ENCODE assay signal across 26 cellular contexts in the genomic region with DNA sequence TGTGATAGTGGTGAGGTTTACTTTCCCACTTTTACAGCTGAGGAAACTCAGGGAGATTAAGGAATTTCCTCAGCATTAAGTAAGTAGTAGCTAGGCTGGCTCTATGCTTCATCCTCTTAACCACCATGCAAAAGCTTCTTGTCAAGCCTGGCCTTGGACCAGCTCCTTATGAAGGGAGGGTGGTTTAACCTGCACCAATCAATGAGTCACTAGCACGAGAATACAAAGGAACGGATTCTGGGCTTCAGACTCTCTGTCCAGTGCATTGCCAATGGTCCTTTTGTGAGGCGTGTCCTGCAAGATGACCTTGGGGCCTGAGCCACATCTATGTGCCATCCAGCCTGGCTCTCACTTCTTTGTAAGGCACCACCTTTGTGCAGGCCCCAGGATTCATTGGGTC.
DNase-seq lines count a peak whose midpoint lies in the region; ATAC-seq and TF ChIP-seq lines count a peak whose summit lies in the region.
"Had no signal": no experiment of that assay in that cellular context is flagged by ENCODE, and none has a peak within 500 bp of the region (broad histone marks: within the 10 kb centered on the region; RNA-seq: fewer than 3 reads in every experiment).

No MANE protein-coding gene starts in this region.

- peak overlapping the region in 1 of 2 experiments; percentile 63 for H3K14ac ChIP-seq in mesenchymal stem cell (ENCODE audit: low read length in 2 of 2)

- intact Hi-C loops in mammary epithelial cell (cut with micrococcal nuclease) = no loop called here
- intact Hi-C loops in mucosa of descending colon (cut with DNase I, micrococcal nuclease) = no loop called here

- BruUV-seq in mammary epithelial cell (replicated peaks; lab: Mats Ljungman, UMichigan) = no TSS peak

- H3K4me1 ChIP-seq in mammary epithelial cell (ENCODE audit: insufficient read depth, low read length) (peaks cover 37% of the 10 kb centered on the region), mesenchymal stem cell (ENCODE audit: control insufficient read depth, insufficient read depth, low read depth, low read length) (peaks cover 2% of the 10 kb centered on the region), mucosa of descending colon (ENCODE audit: low read depth) (no peaks in the 10 kb centered on the region)
- H3K4me1 ChIP-seq: vagina had no signal

- H2BK5ac ChIP-seq in mesenchymal stem cell (ENCODE audit: low read depth, low read length, poor library complexity, severe bottlenecking) = no peak overlapping the region

- H3K27me3 ChIP-seq in mammary epithelial cell (ENCODE audit: insufficient read depth, low read length) = no peaks in the 10 kb centered on the region
- peaks cover 0 to 33% of the 10 kb centered on the region in 2 experiments for H3K27me3 ChIP-seq in mesenchymal stem cell (ENCODE audit: control insufficient read depth in 1 of 2, insufficient read depth in 1 of 2, low read length in 2 of 2)
- H3K27me3 ChIP-seq: MG63, vagina had no signal

- H4K8ac ChIP-seq in mesenchymal stem cell (ENCODE audit: low read length) = no peak overlapping the region

- H3K4me2 ChIP-seq in mammary epithelial cell (ENCODE audit: insufficient read depth, low read depth, low read length) = no peak overlapping the region
- no peak overlapping the region for H3K4me2 ChIP-seq in mesenchymal stem cell (ENCODE audit: low read length, poor library complexity, severe bottlenecking)

- no peak overlapping the region for H2AK5ac ChIP-seq in mesenchymal stem cell (ENCODE audit: low read length, severe bottlenecking)

- H3K9me3 ChIP-seq in mammary epithelial cell (replicated peaks; ENCODE audit: insufficient read depth, low read length) (no peaks in the 10 kb centered on the region), mesenchymal stem cell (ENCODE audit: control insufficient read depth, low read length) (no peaks in the 10 kb centered on the region), mucosa of descending colon (no peaks in the 10 kb centered on the region)
- H3K9me3 ChIP-seq: MG63, thoracic aorta, vagina had no signal

- CTCF ChIA-PET in RWPE1 (lab: Yijun Ruan, JAX) (no interaction called here), mammary epithelial cell (lab: Charles Lee; ENCODE audit: low non-redundant PET) (interaction anchor here (0.7 kb wide), 1 partner anchor 16 kb away, joined by 4 read pairs; no protein-coding TSS in a partner anchor)

- H4K20me1 ChIP-seq in mammary epithelial cell (ENCODE audit: insufficient read depth, low read length) = no peaks in the 10 kb centered on the region

- in situ Hi-C loops in mammary epithelial cell (cut with MboI; ENCODE audit: low sequenced_read_pairs in 2 of 2) = no loop called here

- no peak for TF ChIP-seq CTCF in RWPE1 (conservative IDR thresholded peaks at IDR 0.05; ENCODE audit: low read depth)
- TF ChIP-seq CTCF in mammary epithelial cell (conservative IDR thresholded peaks at IDR 0.05 in 1 of 2, IDR thresholded peaks at IDR 0.05 in 1 of 2; ENCODE audit: extremely low read depth in 1 of 2, insufficient read depth in 1 of 2, low read depth in 1 of 2, low read length in 2 of 2) = no peak
- TF ChIP-seq CTCF in mucosa of descending colon (IDR thresholded peaks at IDR 0.05) = no peak

- H2BK120ac ChIP-seq in mesenchymal stem cell (ENCODE audit: low read depth, low read length) = no peak overlapping the region

- dilution Hi-C loops in mammary epithelial cell (cut with HindIII; ENCODE audit: low sequenced_read_pairs) = no loop called here

- no peak overlapping the region for H2BK15ac ChIP-seq in mesenchymal stem cell (ENCODE audit: low read depth, poor library complexity, severe bottlenecking)

- ATAC-seq in mucosa of descending colon = no peak
- ATAC-seq: activated CD8-positive, alpha-beta memory T cell treated with anti-CD3 and anti-CD28 coated beads, Interleukin-2, amount 10 ng/mL, durations not matched to agents 7 days and 5 days; activated T-cell treated with anti-CD3 and anti-CD28 coated beads, Interleukin-2, amount 50 U/mL, for 72 hours; GM12878; natural killer cell treated with Interleukin-12 subunit alpha and Interleukin-12 subunit beta and Interleukin-15 and Interleukin-18, amount 100 ng/mL, for 72 hours; WTC11 had no signal

- H3K79me1 ChIP-seq in mesenchymal stem cell (replicated peaks; ENCODE audit: low read length, poor library complexity, severe bottlenecking) = no peaks in the 10 kb centered on the region

- H3K4me3 ChIP-seq in mammary epithelial cell (replicated peaks in 1 of 3; ENCODE audit: insufficient read depth in 1 of 3, low read depth in 2 of 3, low read length in 3 of 3) (no peak overlapping the region), mesenchymal stem cell (ENCODE audit: insufficient read depth in 1 of 2, low read depth in 1 of 2, low read length in 2 of 2) (no peak overlapping the region), mucosa of descending colon (no peak overlapping the region)
- H3K4me3 ChIP-seq: GM12878, GM23248, MG63, thoracic aorta, vagina had no signal

- DNase-seq in HPDE6-E6E7 (ENCODE audit: extremely low spot score) (peak; percentile 1), RWPE1 (ENCODE audit: low spot score) (peak; percentile 5), mammary epithelial cell (peak; percentile 76), mesenchymal stem cell (peak; percentile 9), occipital lobe (lab: John Stamatoyannopoulos, UW) (no peak), superior temporal gyrus (ENCODE audit: extremely low spot score) (no peak), mucosa of descending colon (no peak), NCI-H2227 (lab: John Stamatoyannopoulos, UW; ENCODE audit: unreplicated experiment) (no peak)
- DNase-seq: activated CD4-positive, alpha-beta T cell treated with anti-CD3 and anti-CD28 coated beads, Interleukin-2, amount 50 U/mL, for 1 hour; activated CD8-positive, alpha-beta memory T cell treated with anti-CD3 and anti-CD28 coated beads, Interleukin-2, amount 10 ng/mL, durations not matched to agents 7 days and 5 days; activated naive CD4-positive, alpha-beta T cell treated with anti-CD3 and anti-CD28 coated beads for 36 hours; activated T-cell treated with anti-CD3 and anti-CD28 coated beads, Interleukin-2, amount 50 U/mL, for 72 hours; Calu3; central memory CD4-positive, alpha-beta T cell; GM23248; MG63; midbrain; NCI-H1105 treated with DMSO at 0.1 percent for 48 hours; NCI-H1930; NCI-H526 treated with DMSO at 0.1 percent for 48 hours; stimulated activated naive CD4-positive, alpha-beta T cell treated with Interleukin-2 at 50 U/mL for 16 hours had no signal

- H2AFZ ChIP-seq in mammary epithelial cell (ENCODE audit: low read depth, low read length) (no peak overlapping the region), mesenchymal stem cell (ENCODE audit: low read depth, low read length) (no peak overlapping the region)
- H2AFZ ChIP-seq: GM23248 had no signal

- POLR2A ChIA-PET in RWPE1 (lab: Yijun Ruan, JAX; ENCODE audit: low non-redundant PET) = no interaction called here

- H2BK12ac ChIP-seq in mesenchymal stem cell (ENCODE audit: low read length in 2 of 2) = no peak overlapping the region

- H3K79me2 ChIP-seq in mammary epithelial cell (ENCODE audit: insufficient read depth, low read length) = no peaks in the 10 kb centered on the region

- H3K23ac ChIP-seq in mesenchymal stem cell (ENCODE audit: low read length in 2 of 2) = no peak overlapping the region

- H3K4ac ChIP-seq in mesenchymal stem cell (ENCODE audit: low read depth in 1 of 2, low read length in 2 of 2) = no peak overlapping the region

- H3K18ac ChIP-seq in mesenchymal stem cell (ENCODE audit: low read depth in 1 of 2, low read length in 2 of 2) = no peak overlapping the region

- H3K9ac ChIP-seq in mammary epithelial cell (ENCODE audit: insufficient read depth, low read length) = no peak overlapping the region
- H3K9ac ChIP-seq in mesenchymal stem cell (ENCODE audit: low read length) = no peak overlapping the region
- H3K9ac ChIP-seq: GM23248 had no signal

- H3K27ac ChIP-seq in RWPE1 (no peak overlapping the region), mammary epithelial cell (ENCODE audit: insufficient read depth, low read depth, low read length) (no peak overlapping the region), mesenchymal stem cell (ENCODE audit: low read length, poor library complexity, severe bottlenecking) (no peak overlapping the region)
- H3K27ac ChIP-seq: GM23248, thoracic aorta, vagina had no signal

- H3K36me3 ChIP-seq in mammary epithelial cell (ENCODE audit: insufficient read depth, low read length) (no peaks in the 10 kb centered on the region), mesenchymal stem cell (ENCODE audit: control insufficient read depth in 1 of 2, insufficient read depth in 2 of 2, low read depth in 1 of 2, low read length in 2 of 2) (no peaks in the 10 kb centered on the region), mucosa of descending colon (ENCODE audit: low read depth) (no peaks in the 10 kb centered on the region)
- H3K36me3 ChIP-seq: MG63, thoracic aorta, vagina had no signal

- 67% methylated on average over 3 of the region's 3 CpGs for whole genome bisulfite sequencing in mammary epithelial cell (ENCODE audit: low coverage, missing lambda C conversion rate)
- 87% methylated on average over 3 of the region's 3 CpGs for WGBS in mesenchymal stem cell

- H4K91ac ChIP-seq in mesenchymal stem cell (ENCODE audit: low read length) = no peak overlapping the region

Comparison
In these comparisons a context has a peak if more than half of its experiments do, and no peak if none do; other contexts are left out.
1. DNase-seq: peak in HPDE6-E6E7 (single experiment), RWPE1 (single experiment), mammary epithelial cell (single experiment) and mesenchymal stem cell (single experiment); none in occipital lobe (single experiment), superior temporal gyrus (single experiment), mucosa of descending colon (0 of 3) and NCI-H2227 (single experiment).